Comparison of ENCODE assay signal across 8 cellular contexts in the genomic region with DNA sequence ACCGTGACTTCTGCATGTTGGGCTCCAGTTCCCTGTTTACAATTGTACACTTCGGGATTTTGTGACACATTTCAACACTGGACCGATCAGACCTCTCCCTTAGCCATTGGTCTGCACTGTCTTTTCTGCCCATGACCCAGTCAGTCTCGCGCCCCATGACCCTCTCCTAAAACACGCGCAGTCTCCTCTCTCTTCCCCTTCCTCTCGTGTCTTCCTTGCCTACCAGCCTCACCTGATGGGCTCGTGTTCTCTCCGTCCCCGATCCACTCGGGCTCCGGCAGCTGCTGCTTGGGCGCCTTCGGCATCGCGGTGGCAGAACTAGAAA. TPM values are rescaled to one million over a fixed set of nuclear protein-coding genes. Genes with fewer than 3 reads are reported as not detected.
DNase-seq lines count a peak whose midpoint lies in the region; ATAC-seq and TF ChIP-seq lines count a peak whose summit lies in the region.

No MANE protein-coding gene starts in this region.

- peaks cover 24% of the 10 kb centered on the region for H3K36me3 Mint-ChIP-seq in Caco-2 (ENCODE audit: insufficient read depth, unreplicated experiment)

- no peak overlapping the region for H3K27ac ChIP-seq in Karpas-422 (ENCODE audit: low read length)

- TSS peak; percentile 82 for BruUV-seq in Caco-2 (replicated peaks; lab: Mats Ljungman, UMichigan)

- H3K4me1 ChIP-seq in Caco-2 (peaks cover 15% of the 10 kb centered on the region; the same call in 1 of the 2 replicates), Karpas-422 (ENCODE audit: low read length) (peaks cover 37% of the 10 kb centered on the region), mucosa of stomach (ENCODE audit: control insufficient read depth, insufficient read depth, low read length) (peaks cover 30% of the 10 kb centered on the region)

- peaks cover 38% of the 10 kb centered on the region for H4K20me1 ChIP-seq in Karpas-422 (ENCODE audit: insufficient read depth, low read depth, low read length)

- POLR2A ChIA-PET in Caco-2 (lab: Charles Lee) = interaction anchor here (0.7 to 2.3 kb wide), 7 partner anchors 14 to 147 kb away, joined by 3 to 25 read pairs (median 4); a partner anchor contains a TSS

- H3K9me2 ChIP-seq in Karpas-422 (replicated peaks; ENCODE audit: insufficient read depth, low read length) = no peaks in the 10 kb centered on the region

- H3K36me3 ChIP-seq in Caco-2 (ENCODE audit: control insufficient read depth, insufficient read depth, low read length) = 0 out of 2 replicates have a peak, but pooled peaks cover 1% of the 10 kb centered on the region
- peaks cover 5% of the 10 kb centered on the region; the same call in 1 of the 2 replicates for H3K36me3 ChIP-seq in Karpas-422 (ENCODE audit: insufficient read depth, low read length)
- H3K36me3 ChIP-seq in mucosa of stomach (ENCODE audit: control insufficient read depth, insufficient read depth, low read length) = no peaks in the 10 kb centered on the region

- no peaks in the 10 kb centered on the region for H3K9me3 Mint-ChIP-seq in Caco-2 (ENCODE audit: unreplicated experiment)

- ATAC-seq in GM21576 (IDR thresholded peaks at IDR 0.05; ENCODE audit: unreplicated experiment) = peak; percentile 7

- no peak for TF ChIP-seq CTCF in Caco-2 (IDR thresholded peaks at IDR 0.05; ENCODE audit: insufficient read depth in 1 of 2, low read depth in 1 of 2, low read length in 1 of 2, severe bottlenecking in 1 of 2, unreplicated experiment in 1 of 2)

- H3K27me3 ChIP-seq in Caco-2 (replicated peaks; ENCODE audit: control insufficient read depth, insufficient read depth, low read length) = no peaks in the 10 kb centered on the region
- no peaks in the 10 kb centered on the region for H3K27me3 ChIP-seq in Karpas-422 (ENCODE audit: low read length)
- no peaks in the 10 kb centered on the region for H3K27me3 ChIP-seq in mucosa of stomach (ENCODE audit: control insufficient read depth, insufficient read depth, low read length)

- H3K4me2 ChIP-seq in Karpas-422 (ENCODE audit: low read depth, low read length, poor library complexity, severe bottlenecking) = peak overlapping the region; percentile 83

- peak overlapping the region; percentile 68 for H3K4me3 ChIP-seq in Caco-2 (ENCODE audit: low read depth, low read length)
- peak overlapping the region; percentile 84 for H3K4me3 ChIP-seq in Karpas-422 (ENCODE audit: low read length)
- peak overlapping the region; percentile 32 for H3K4me3 ChIP-seq in mucosa of stomach (ENCODE audit: low read length)

- peak overlapping the region; percentile 93 for H3K27ac Mint-ChIP-seq in Caco-2 (ENCODE audit: unreplicated experiment)

- CTCF ChIA-PET in Caco-2 (lab: Charles Lee) = interaction anchor here (0.9 to 1.6 kb wide), 3 partner anchors 20 to 89 kb away, joined by 4 read pairs; no protein-coding TSS in a partner anchor

- DNase-seq in Caco-2 (no peak), Karpas-422 (no peak), dedifferentiated amniotic fluid mesenchymal stem cell (ENCODE audit: extremely low spot score) (peak; percentile 15), H4 (ENCODE audit: low spot score) (no peak), cerebellar nuclear complex (lab: John Stamatoyannopoulos, UW) (no peak), superior temporal gyrus (ENCODE audit: extremely low spot score) (no peak)

- peak overlapping the region; percentile 86 for H3K4me3 Mint-ChIP-seq in Caco-2 (ENCODE audit: unreplicated experiment)

- peaks cover 44% of the 10 kb centered on the region for H3K79me2 ChIP-seq in Karpas-422 (ENCODE audit: low read length)

- peaks cover 30% of the 10 kb centered on the region for H3K4me1 Mint-ChIP-seq in Caco-2 (ENCODE audit: low read depth, unreplicated experiment)

- H3K27me3 Mint-ChIP-seq in Caco-2 (ENCODE audit: insufficient read depth, unreplicated experiment) = no peaks in the 10 kb centered on the region

- H3K9ac ChIP-seq in Karpas-422 (ENCODE audit: low read length) = peak overlapping the region; percentile 79
- peak overlapping the region; percentile 70 for H3K9ac ChIP-seq in mucosa of stomach (ENCODE audit: low read length)

- H3K9me3 ChIP-seq in Caco-2 (no peaks in the 10 kb centered on the region), Karpas-422 (ENCODE audit: low read length) (no peaks in the 10 kb centered on the region), mucosa of stomach (ENCODE audit: control insufficient read depth, low read length) (no peaks in the 10 kb centered on the region)

- intact Hi-C loops in Caco-2 (cut with micrococcal nuclease; ENCODE audit: unreplicated experiment) = loop anchor here (1.0 kb wide), 1 partner anchor 14 kb away; a partner anchor contains a TSS

- peak overlapping the region; percentile 52 for H2AFZ ChIP-seq in Karpas-422 (ENCODE audit: low read length)

RNA-seq across cellular contexts. Expression of a gene that starts 0.5 kb away (rescaled TPM):
- total RNA-seq in Caco-2 (2022) = 93.7 and 95.6 TPM in 2 replicates
- total RNA-seq in Karpas-422 (2014; rRNA removed; shearing (Covaris generic); ENCODE audit: low replicate concordance) = 14.4 and 26.0 TPM in 2 replicates
- 30.7 and 46.7 TPM in 2 replicates for total RNA-seq in H4 (2014; rRNA removed; shearing (Covaris generic))

RNA-seq across cellular contexts. Expression of a gene that starts 13.6 kb away (rescaled TPM):
- 20.3 and 20.8 TPM in 2 replicates for total RNA-seq in Caco-2 (2022)
- 14.6 and 30.6 TPM in 2 replicates for total RNA-seq in Karpas-422 (2014; rRNA removed; shearing (Covaris generic); ENCODE audit: low replicate concordance)
- 17.9 and 25.4 TPM in 2 replicates for total RNA-seq in H4 (2014; rRNA removed; shearing (Covaris generic))

RNA-seq across cellular contexts. Expression of a gene that starts 14.4 kb away (rescaled TPM):
- total RNA-seq in Caco-2 (2022) = 84.1 and 94.1 TPM in 2 replicates
- total RNA-seq in Karpas-422 (2014; rRNA removed; shearing (Covaris generic); ENCODE audit: low replicate concordance) = 48.6 and 53.9 TPM in 2 replicates
- total RNA-seq in H4 (2014; rRNA removed; shearing (Covaris generic)) = 42.1 and 56.7 TPM in 2 replicates

RNA-seq across cellular contexts. Expression of a gene that starts 46.3 kb away (rescaled TPM):
- total RNA-seq in Caco-2 (2022) = 91.3 and 95.4 TPM in 2 replicates
- total RNA-seq in Karpas-422 (2014; rRNA removed; shearing (Covaris generic); ENCODE audit: low replicate concordance) = 64.3 and 170 TPM in 2 replicates
- total RNA-seq in H4 (2014; rRNA removed; shearing (Covaris generic)) = 14.8 and 15.9 TPM in 2 replicates

RNA-seq across cellular contexts. Expression of a gene that starts 46.9 kb away (rescaled TPM):
- total RNA-seq in Caco-2 (2022) = 60.0 and 62.6 TPM in 2 replicates
- total RNA-seq in Karpas-422 (2014; rRNA removed; shearing (Covaris generic); ENCODE audit: low replicate concordance) = 59.2 and 119 TPM in 2 replicates
- 72.6 and 141 TPM in 2 replicates for total RNA-seq in H4 (2014; rRNA removed; shearing (Covaris generic))

Comparison
In these comparisons a context has a peak if more than half of its experiments do, and no peak if none do; other contexts are left out.
1. H3K4me3 ChIP-seq: peak in every context shown above with its lines; median percentile 84 in Karpas-422; 68 in Caco-2; 32 in mucosa of stomach.